35 cellular contexts compared by ENCODE assay signal in the genomic region with DNA sequence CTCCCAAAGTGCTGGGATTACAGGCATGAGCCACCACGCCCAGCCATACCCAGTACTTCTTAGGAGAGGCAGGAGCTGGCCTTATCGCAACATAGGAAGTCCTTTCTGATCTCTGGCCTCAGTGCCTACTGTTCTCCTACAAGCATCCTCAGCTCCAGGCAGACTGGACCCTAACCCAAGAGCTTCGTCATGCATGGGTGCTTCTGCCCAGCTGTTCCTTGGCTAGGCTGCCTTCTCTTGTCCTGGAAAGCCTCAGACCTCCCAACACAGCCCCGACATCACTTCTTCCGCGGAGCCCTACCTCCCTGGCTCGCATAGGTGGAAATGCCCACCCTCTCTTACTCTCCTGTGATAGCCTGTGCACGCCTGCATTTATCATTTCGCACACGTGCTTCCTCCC.
"Had no signal": no experiment of that assay in that cellular context is flagged by ENCODE, and none has a peak within 500 bp of the region (broad histone marks: within the 10 kb centered on the region; RNA-seq: fewer than 3 reads in every experiment).

No MANE protein-coding gene starts in this region.

- H3K4me3 Mint-ChIP-seq: activated CD4-positive, alpha-beta memory T cell treated with anti-CD3 and anti-CD28 coated beads for 36 hours; activated CD4-positive, alpha-beta T cell treated with anti-CD3 and anti-CD28 coated beads for 36 hours; activated CD4-positive, alpha-beta T cell treated with anti-CD3 and anti-CD28 coated beads, Interleukin-2, amount 10 ng/mL, durations not matched to agents 7 days and 5 days; activated naive CD4-positive, alpha-beta T cell treated with anti-CD3 and anti-CD28 coated beads for 36 hours; activated naive CD8-positive, alpha-beta T cell treated with anti-CD3 and anti-CD28 coated beads, Interleukin-2, amount 10 ng/mL, durations not matched to agents 7 days and 5 days; activated T-cell treated with anti-CD3 and anti-CD28 coated beads, Interleukin-2, amount 50 U/mL, for 4 hours; activated T-helper 1 cell treated with anti-CD3 and anti-CD28 coated beads, Interleukin-12 subunit alpha, Interleukin-12 subunit beta, Interleukin-2, Interleukin-4 antibody, amounts not matched to agents 30 ng/mL and 10 ng/mL and 1 ng/mL, durations not matched to agents 14 hours and 24 hours and 36 hours had no signal

- H3K9me3 Mint-ChIP-seq: activated CD4-positive, alpha-beta memory T cell treated with anti-CD3 and anti-CD28 coated beads for 36 hours; activated CD4-positive, alpha-beta T cell treated with anti-CD3 and anti-CD28 coated beads, Interleukin-2, amount 10 ng/mL, durations not matched to agents 7 days and 5 days; activated naive CD4-positive, alpha-beta T cell treated with anti-CD3 and anti-CD28 coated beads for 36 hours; activated naive CD8-positive, alpha-beta T cell treated with anti-CD3 and anti-CD28 coated beads, Interleukin-2, amount 10 ng/mL, durations not matched to agents 7 days and 5 days; activated T-cell treated with anti-CD3 and anti-CD28 coated beads, Interleukin-2, amount 50 U/mL, for 4 hours; activated T-helper 1 cell treated with anti-CD3 and anti-CD28 coated beads, Interleukin-12 subunit alpha, Interleukin-12 subunit beta, Interleukin-2, Interleukin-4 antibody, amounts not matched to agents 30 ng/mL and 10 ng/mL and 1 ng/mL, durations not matched to agents 14 hours and 24 hours and 36 hours had no signal

- H3K9me3 ChIP-seq: adrenal gland, body of pancreas, breast epithelium, SJSA1 had no signal

- H3K4me1 ChIP-seq: body of pancreas, breast epithelium, SJSA1 had no signal

- H3K27me3 Mint-ChIP-seq: activated CD4-positive, alpha-beta memory T cell treated with anti-CD3 and anti-CD28 coated beads for 36 hours; activated CD4-positive, alpha-beta T cell treated with anti-CD3 and anti-CD28 coated beads for 36 hours; activated CD4-positive, alpha-beta T cell treated with anti-CD3 and anti-CD28 coated beads, Interleukin-2, amount 10 ng/mL, durations not matched to agents 7 days and 5 days; activated naive CD8-positive, alpha-beta T cell treated with anti-CD3 and anti-CD28 coated beads, Interleukin-2, amount 10 ng/mL, durations not matched to agents 7 days and 5 days had no signal

- ATAC-seq: activated CD4-positive, alpha-beta T cell treated with anti-CD3 and anti-CD28 coated beads for 36 hours; activated CD4-positive, CD25-positive, alpha-beta regulatory T cell treated with anti-CD3 and anti-CD28 coated beads, Interleukin-2, amount 50 U/mL, for 24 hours; activated T-cell treated with anti-CD3 and anti-CD28 coated beads, Interleukin-2, amount 50 U/mL, for 4 hours; body of pancreas; Panc1 had no signal

- H3K27ac Mint-ChIP-seq: activated CD4-positive, alpha-beta memory T cell treated with anti-CD3 and anti-CD28 coated beads for 36 hours; activated CD4-positive, alpha-beta T cell treated with anti-CD3 and anti-CD28 coated beads for 36 hours; activated CD4-positive, alpha-beta T cell treated with anti-CD3 and anti-CD28 coated beads, Interleukin-2, amount 10 ng/mL, durations not matched to agents 7 days and 5 days; activated naive CD4-positive, alpha-beta T cell treated with anti-CD3 and anti-CD28 coated beads for 36 hours; activated T-helper 1 cell treated with anti-CD3 and anti-CD28 coated beads, Interleukin-12 subunit alpha, Interleukin-12 subunit beta, Interleukin-2, Interleukin-4 antibody, amounts not matched to agents 30 ng/mL and 10 ng/mL and 1 ng/mL, durations not matched to agents 14 hours and 24 hours and 36 hours had no signal

- H3K4me3 ChIP-seq: adrenal gland, body of pancreas, breast epithelium, SJSA1 had no signal

- DNase-seq: activated CD4-positive, alpha-beta memory T cell treated with anti-CD3 and anti-CD28 coated beads for 36 hours; activated CD4-positive, alpha-beta T cell treated with anti-CD3 and anti-CD28 coated beads for 36 hours; activated CD4-positive, alpha-beta T cell treated with anti-CD3 and anti-CD28 coated beads, Interleukin-2, amount 10 ng/mL, durations not matched to agents 7 days and 5 days; activated CD8-positive, alpha-beta memory T cell treated with anti-CD3 and anti-CD28 coated beads, Interleukin-2, amount 50 U/mL, for 4 hours; activated gamma-delta T cell treated with Interleukin-2 at 50 U/mL for 16 hours; activated naive CD4-positive, alpha-beta T cell treated with anti-CD3 and anti-CD28 coated beads for 36 hours; activated naive CD8-positive, alpha-beta T cell treated with anti-CD3 and anti-CD28 coated beads, Interleukin-2, amount 10 ng/mL, durations not matched to agents 7 days and 5 days; activated T-cell treated with anti-CD3 and anti-CD28 coated beads for 4 hours; activated T-cell treated with anti-CD3 and anti-CD28 coated beads, Interleukin-2, amount 50 U/mL, for 4 hours; adrenal gland; body of pancreas; MM.1S; MV-4-11; NCI-H1092 treated with DMSO at 0.1 percent for 48 hours; NCI-H1417; NCI-H146; NCI-H187; NCI-H2081; NCI-H2171 treated with DMSO at 0.1 percent for 48 hours; NCI-H2227 treated with DMSO at 0.1 percent for 48 hours; NCI-H446; NCI-H510A treated with DMSO at 0.1 percent for 48 hours; NCI-H526 treated with DMSO at 0.1 percent for 48 hours; NCI-H774; RPMI8226; SHP77 treated with DMSO at 0.1 percent for 48 hours; SW 1271; T-helper 1 cell; T1000 had no signal

- H3K27me3 ChIP-seq: adrenal gland, body of pancreas, breast epithelium, SJSA1 had no signal

- H3K27ac ChIP-seq: adrenal gland, body of pancreas, breast epithelium, KMS-11, SJSA1 had no signal
